8 cellular contexts compared by ENCODE assay signal in the genomic region with DNA sequence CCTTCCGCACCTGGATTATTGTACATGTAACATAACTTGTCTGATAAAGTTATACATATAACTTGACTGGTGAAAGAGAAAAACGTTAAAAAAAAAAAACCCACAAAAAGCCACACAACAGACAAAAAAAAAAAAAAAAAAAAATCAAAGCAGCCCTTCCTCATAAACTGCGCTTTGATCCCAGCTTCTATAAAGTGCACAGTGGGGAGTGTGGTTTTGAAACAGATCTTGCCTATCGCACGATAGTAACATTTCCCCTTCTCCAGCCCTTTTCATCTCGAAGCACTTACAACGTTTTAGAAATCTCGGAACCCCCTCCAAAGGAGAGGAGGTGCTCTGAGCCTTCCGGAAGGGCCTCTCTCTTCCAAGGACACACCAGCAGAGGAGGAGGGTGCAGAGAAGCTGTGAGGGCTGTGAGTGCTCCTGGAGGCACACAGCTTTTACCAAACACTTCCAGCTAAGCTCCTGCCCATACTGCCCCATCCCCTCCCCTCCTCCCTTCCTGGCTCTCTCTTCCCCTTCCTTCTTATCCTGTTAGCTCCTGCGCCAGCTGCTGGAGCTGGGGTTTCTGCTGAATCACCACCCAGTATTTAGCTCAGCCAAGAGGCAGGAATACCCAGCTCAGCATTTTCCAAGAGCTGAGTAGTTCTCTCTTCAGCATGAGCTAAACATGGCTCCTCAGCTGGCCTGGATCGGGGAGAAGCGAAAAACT. TPM values are rescaled to one million over a fixed set of nuclear protein-coding genes. Genes with fewer than 3 reads are reported as not detected.
A peak's percentile ranks its signal among the peaks of the same experiment; 100 is the strongest.
DNase-seq lines count a peak whose midpoint lies in the region; ATAC-seq and TF ChIP-seq lines count a peak whose summit lies in the region.

No MANE protein-coding gene starts in this region.

- CTCF ChIA-PET in activated CD8-positive, alpha-beta T cell treated with anti-CD3 and anti-CD28 coated beads for 36 hours (lab: Charles Lee), result interaction anchor here (0.5 to 2.4 kb wide), 2 partner anchors 34 to 584 kb away, joined by 3 to 8 read pairs; no protein-coding TSS in a partner anchor
- CTCF ChIA-PET in activated CD8-positive, alpha-beta T cell treated with anti-CD3 and anti-CD28 coated beads, Interleukin-2, amount 10 ng/mL, durations not matched to agents 7 days and 5 days (lab: Charles Lee), result no interaction called here

- TF ChIP-seq CTCF in activated CD8-positive, alpha-beta T cell treated with anti-CD3 and anti-CD28 coated beads for 36 hours (IDR thresholded peaks at IDR 0.05), result no peak
- TF ChIP-seq CTCF in gastrocnemius medialis (IDR thresholded peaks at IDR 0.05 in 4 of 5, conservative IDR thresholded peaks at IDR 0.05 in 1 of 5), result no peak

- no peaks in the 10 kb centered on the region for H3K9me3 Mint-ChIP-seq in activated CD8-positive, alpha-beta T cell treated with anti-CD3 and anti-CD28 coated beads for 36 hours
- H3K9me3 Mint-ChIP-seq in activated CD8-positive, alpha-beta T cell treated with anti-CD3 and anti-CD28 coated beads, Interleukin-2, amount 10 ng/mL, durations not matched to agents 7 days and 5 days (ENCODE audit: insufficient read depth), result no peaks in the 10 kb centered on the region

- H3K36me3 Mint-ChIP-seq in activated CD8-positive, alpha-beta T cell treated with anti-CD3 and anti-CD28 coated beads for 36 hours (ENCODE audit: low read depth), result no peaks in the 10 kb centered on the region
- H3K36me3 Mint-ChIP-seq in activated CD8-positive, alpha-beta T cell treated with anti-CD3 and anti-CD28 coated beads, Interleukin-2, amount 10 ng/mL, durations not matched to agents 7 days and 5 days (ENCODE audit: low read depth), result no peaks in the 10 kb centered on the region

- H3K27ac ChIP-seq in iPS-18a (ENCODE audit: low read length) (peak overlapping the region; percentile 66), gastrocnemius medialis (peak overlapping the region; percentile 90 to 97 (median 96))

- peaks cover 13% of the 10 kb centered on the region for H3K4me1 Mint-ChIP-seq in activated CD8-positive, alpha-beta T cell treated with anti-CD3 and anti-CD28 coated beads for 36 hours (ENCODE audit: low read depth)
- peaks cover 7% of the 10 kb centered on the region for H3K4me1 Mint-ChIP-seq in activated CD8-positive, alpha-beta T cell treated with anti-CD3 and anti-CD28 coated beads, Interleukin-2, amount 10 ng/mL, durations not matched to agents 7 days and 5 days (ENCODE audit: low read depth)

- no peaks in the 10 kb centered on the region for H3K27me3 Mint-ChIP-seq in activated CD8-positive, alpha-beta T cell treated with anti-CD3 and anti-CD28 coated beads for 36 hours
- H3K27me3 Mint-ChIP-seq in activated CD8-positive, alpha-beta T cell treated with anti-CD3 and anti-CD28 coated beads, Interleukin-2, amount 10 ng/mL, durations not matched to agents 7 days and 5 days (ENCODE audit: low read depth), result peaks cover 3% of the 10 kb centered on the region

- H3K27me3 ChIP-seq in iPS-18a (ENCODE audit: control insufficient read depth, insufficient read depth, low read length) (no peaks in the 10 kb centered on the region), gastrocnemius medialis (no peaks in the 10 kb centered on the region)

- no peaks in the 10 kb centered on the region for H3K9me3 ChIP-seq in iPS-18a (ENCODE audit: control insufficient read depth, low read depth, low read length)
- no peaks in the 10 kb centered on the region for H3K9me3 ChIP-seq in gastrocnemius medialis

- H3K4me3 Mint-ChIP-seq in activated CD8-positive, alpha-beta T cell treated with anti-CD3 and anti-CD28 coated beads for 36 hours, result no peak overlapping the region
- no peak overlapping the region for H3K4me3 Mint-ChIP-seq in activated CD8-positive, alpha-beta T cell treated with anti-CD3 and anti-CD28 coated beads, Interleukin-2, amount 10 ng/mL, durations not matched to agents 7 days and 5 days

- in situ Hi-C loops in gastrocnemius medialis (cut with MboI; ENCODE audit: low sequenced_read_pairs in 4 of 4), result no loop called here

- TF ChIP-seq POLR2A in gastrocnemius medialis (IDR thresholded peaks at IDR 0.05), result peak; percentile 70 to 79

- H3K4me1 ChIP-seq in iPS-18a (ENCODE audit: control insufficient read depth, low read depth, low read length) (peaks cover 28% of the 10 kb centered on the region), gastrocnemius medialis (peaks cover 45 to 60% of the 10 kb centered on the region in 2 donors)

- POLR2A ChIA-PET in activated CD8-positive, alpha-beta T cell treated with anti-CD3 and anti-CD28 coated beads for 36 hours (lab: Charles Lee), result no interaction called here
- POLR2A ChIA-PET in activated CD8-positive, alpha-beta T cell treated with anti-CD3 and anti-CD28 coated beads, Interleukin-2, amount 10 ng/mL, durations not matched to agents 7 days and 5 days (lab: Charles Lee), result no interaction called here

- intact Hi-C loops in activated CD8-positive, alpha-beta T cell treated with anti-CD3 and anti-CD28 coated beads for 36 hours (cut with micrococcal nuclease), result no loop called here
- intact Hi-C loops in gastrocnemius medialis (cut with DNase I; ENCODE audit: low total_unique reads), result loop anchor here (1.0 to 2.0 kb wide), 4 partner anchors 9 to 146 kb away; a partner anchor contains a TSS

- ATAC-seq in activated CD8-positive, alpha-beta T cell treated with anti-CD3 and anti-CD28 coated beads for 36 hours, result no peak
- no peak for ATAC-seq in activated CD8-positive, alpha-beta T cell treated with anti-CD3 and anti-CD28 coated beads, Interleukin-2, amount 10 ng/mL, durations not matched to agents 7 days and 5 days
- ATAC-seq in gastrocnemius medialis (peak; percentile 72 to 75), GM18858 (IDR thresholded peaks at IDR 0.05; ENCODE audit: unreplicated experiment) (no peak), GM18498 (IDR thresholded peaks at IDR 0.05; ENCODE audit: unreplicated experiment) (no peak)

- DNase-seq in activated CD8-positive, alpha-beta T cell treated with anti-CD3 and anti-CD28 coated beads for 36 hours, result no peak
- no peak for DNase-seq in activated CD8-positive, alpha-beta T cell treated with anti-CD3 and anti-CD28 coated beads, Interleukin-2, amount 10 ng/mL, durations not matched to agents 7 days and 5 days
- DNase-seq in astrocyte of the hippocampus (ENCODE audit: low read depth, low spot score) (peak; percentile 87), gastrocnemius medialis (peak; percentile 93 to 98), NCI-H1092 treated with DMSO at 0.1 percent for 48 hours (lab: John Stamatoyannopoulos, UW) (no peak)

- peak overlapping the region; percentile 5 for H3K9ac ChIP-seq in iPS-18a (ENCODE audit: low read length)

- no peak overlapping the region for H3K4me3 ChIP-seq in iPS-18a (ENCODE audit: low read length)
- H3K4me3 ChIP-seq in gastrocnemius medialis, result peak overlapping the region; percentile 30 to 55 (median 46)

- H3K36me3 ChIP-seq in iPS-18a (ENCODE audit: control insufficient read depth, low read depth, low read length), result peaks cover 27% of the 10 kb centered on the region
- peaks cover 0 to 19% of the 10 kb centered on the region in 2 donors for H3K36me3 ChIP-seq in gastrocnemius medialis

- peak overlapping the region; percentile 47 for H3K27ac Mint-ChIP-seq in activated CD8-positive, alpha-beta T cell treated with anti-CD3 and anti-CD28 coated beads for 36 hours
- H3K27ac Mint-ChIP-seq in activated CD8-positive, alpha-beta T cell treated with anti-CD3 and anti-CD28 coated beads, Interleukin-2, amount 10 ng/mL, durations not matched to agents 7 days and 5 days, result no peak overlapping the region

RNA-seq across cellular contexts. Expression of a gene that starts 28.4 kb away (rescaled TPM):
- total RNA-seq in activated CD8-positive, alpha-beta T cell treated with anti-CD3 and anti-CD28 coated beads for 36 hours, result 1 to 10 TPM; 1.5 to 1.9 TPM
- total RNA-seq in activated CD8-positive, alpha-beta T cell treated with anti-CD3 and anti-CD28 coated beads, Interleukin-2, amount 10 ng/mL, durations not matched to agents 7 days and 5 days, result under 1 TPM; 0.24 to 0.57 TPM
- 100 to 1,000 TPM in 1 of 4 donors, 10 to 100 TPM in 3; 34.5 to 199 (median 63.7) TPM for total RNA-seq in gastrocnemius medialis

RNA-seq across cellular contexts. Expression of a gene that starts 36.0 kb away (rescaled TPM):
- total RNA-seq in activated CD8-positive, alpha-beta T cell treated with anti-CD3 and anti-CD28 coated beads for 36 hours, result under 1 TPM; 0.27 to 0.34 TPM
- total RNA-seq in activated CD8-positive, alpha-beta T cell treated with anti-CD3 and anti-CD28 coated beads, Interleukin-2, amount 10 ng/mL, durations not matched to agents 7 days and 5 days, result under 1 TPM; 0.50 to 0.92 TPM
- not detected for total RNA-seq in gastrocnemius medialis

RNA-seq across cellular contexts. Expression of a gene that starts 50.2 kb away (rescaled TPM):
- total RNA-seq in activated CD8-positive, alpha-beta T cell treated with anti-CD3 and anti-CD28 coated beads for 36 hours, result not detected
- total RNA-seq in activated CD8-positive, alpha-beta T cell treated with anti-CD3 and anti-CD28 coated beads, Interleukin-2, amount 10 ng/mL, durations not matched to agents 7 days and 5 days, result not detected
- not detected for total RNA-seq in gastrocnemius medialis

RNA-seq across cellular contexts. Expression of a gene that starts 59.7 kb away (rescaled TPM):
- total RNA-seq in activated CD8-positive, alpha-beta T cell treated with anti-CD3 and anti-CD28 coated beads for 36 hours, result 10 to 100 TPM; 49.2 to 51.1 TPM
- total RNA-seq in activated CD8-positive, alpha-beta T cell treated with anti-CD3 and anti-CD28 coated beads, Interleukin-2, amount 10 ng/mL, durations not matched to agents 7 days and 5 days, result 10 to 100 TPM; 46.0 to 47.0 TPM
- total RNA-seq in gastrocnemius medialis, result 10 to 100 TPM in 3 of 4 donors, 1 to 10 TPM in 1; 9.5 to 28.8 (median 13.8) TPM

Comparison
In these comparisons a context has a peak if more than half of its experiments do, and no peak if none do; other contexts are left out.
1. ATAC-seq: peak in gastrocnemius medialis (2 of 2); none in activated CD8-positive, alpha-beta T cell treated with anti-CD3 and anti-CD28 coated beads for 36 hours (single experiment), activated CD8-positive, alpha-beta T cell treated with anti-CD3 and anti-CD28 coated beads, Interleukin-2, amount 10 ng/mL, durations not matched to agents 7 days and 5 days (single experiment), GM18858 (single experiment) and GM18498 (single experiment).
2. DNase-seq: peak in astrocyte of the hippocampus (single experiment) and gastrocnemius medialis (2 of 2); none in activated CD8-positive, alpha-beta T cell treated with anti-CD3 and anti-CD28 coated beads for 36 hours (single experiment), activated CD8-positive, alpha-beta T cell treated with anti-CD3 and anti-CD28 coated beads, Interleukin-2, amount 10 ng/mL, durations not matched to agents 7 days and 5 days (single experiment) and NCI-H1092 treated with DMSO at 0.1 percent for 48 hours (single experiment).
3. RNA of a gene that starts 28.4 kb away (total RNA-seq): 34.5 to 199 TPM in gastrocnemius medialis; 1.5 to 1.9 TPM in activated CD8-positive, alpha-beta T cell treated with anti-CD3 and anti-CD28 coated beads for 36 hours and 0.24 to 0.57 TPM in activated CD8-positive, alpha-beta T cell treated with anti-CD3 and anti-CD28 coated beads, Interleukin-2, amount 10 ng/mL, durations not matched to agents 7 days and 5 days; every median in the first group is over 10 times any median in the second.